ENCODE assay signal across 11 cellular contexts in genomic region chr20:48153523-48153922, GRCh38.
DNase-seq lines count a peak whose midpoint lies in the region; ATAC-seq and TF ChIP-seq lines count a peak whose summit lies in the region.
"Had no signal": no experiment of that assay in that cellular context is flagged by ENCODE, and none has a peak within 500 bp of the region (broad histone marks: within the 10 kb centered on the region; RNA-seq: fewer than 3 reads in every experiment).

No MANE protein-coding gene starts in this region.

- intact Hi-C loops in dorsolateral prefrontal cortex (cut with DNase I) (no loop called here), posterior vena cava (cut with DNase I) (no loop called here)

- H3K36me3 Mint-ChIP-seq in activated naive CD8-positive, alpha-beta T cell treated with anti-CD3 and anti-CD28 coated beads for 36 hours = no peaks in the 10 kb centered on the region
- H3K36me3 Mint-ChIP-seq: activated CD4-positive, alpha-beta memory T cell treated with anti-CD3 and anti-CD28 coated beads for 36 hours had no signal

- DNase-seq in NCI-H146 (lab: John Stamatoyannopoulos, UW) (peak; percentile 5), NCI-H146 treated with DMSO at 0.1 percent for 48 hours (lab: John Stamatoyannopoulos, UW; ENCODE audit: unreplicated experiment) (no peak), NCI-H524 (lab: John Stamatoyannopoulos, UW) (peak; percentile 80 to 88), dorsolateral prefrontal cortex (peak in 9 of 10 donors; percentile 15 to 71 (median 60)), posterior vena cava (ENCODE audit: low spot score) (peak; percentile 31)
- DNase-seq in activated naive CD8-positive, alpha-beta T cell treated with anti-CD3 and anti-CD28 coated beads for 36 hours = no peak
- DNase-seq in stimulated activated CD4-positive, alpha-beta T cell treated with anti-CD3 and anti-CD28 coated beads, Interleukin-2, amount 100 ng/mL, for 24 hours = no peak
- DNase-seq: activated CD4-positive, alpha-beta memory T cell treated with anti-CD3 and anti-CD28 coated beads for 36 hours; activated gamma-delta T cell; lower lobe of right lung had no signal

- no peaks in the 10 kb centered on the region for H3K27me3 ChIP-seq in dorsolateral prefrontal cortex

- H3K4me3 ChIP-seq in dorsolateral prefrontal cortex = no peak overlapping the region
- H3K4me3 ChIP-seq: lower lobe of right lung had no signal

- H3K9me3 Mint-ChIP-seq in activated naive CD8-positive, alpha-beta T cell treated with anti-CD3 and anti-CD28 coated beads for 36 hours = no peaks in the 10 kb centered on the region

- no peaks in the 10 kb centered on the region for H3K4me1 Mint-ChIP-seq in activated naive CD8-positive, alpha-beta T cell treated with anti-CD3 and anti-CD28 coated beads for 36 hours

- no peak overlapping the region for H3K27ac Mint-ChIP-seq in activated naive CD8-positive, alpha-beta T cell treated with anti-CD3 and anti-CD28 coated beads for 36 hours
- H3K27ac Mint-ChIP-seq: activated CD4-positive, alpha-beta memory T cell treated with anti-CD3 and anti-CD28 coated beads for 36 hours had no signal

- no peak for TF ChIP-seq CTCF in dorsolateral prefrontal cortex (IDR thresholded peaks at IDR 0.05 in 54 of 56, conservative IDR thresholded peaks at IDR 0.05 in 2 of 56; ENCODE audit: low read depth in 1 of 56, partially characterized antibody in 56 of 56)

- peaks cover 6% of the 10 kb centered on the region for H3K27me3 Mint-ChIP-seq in activated naive CD8-positive, alpha-beta T cell treated with anti-CD3 and anti-CD28 coated beads for 36 hours

- no peak overlapping the region for H3K4me3 Mint-ChIP-seq in activated naive CD8-positive, alpha-beta T cell treated with anti-CD3 and anti-CD28 coated beads for 36 hours
- H3K4me3 Mint-ChIP-seq: activated CD4-positive, alpha-beta memory T cell treated with anti-CD3 and anti-CD28 coated beads for 36 hours had no signal

- peak overlapping the region in 39 of 59 donors; percentile 6 to 79 (median 51) for H3K27ac ChIP-seq in dorsolateral prefrontal cortex
- H3K27ac ChIP-seq: lower lobe of right lung had no signal

- ATAC-seq in GM19023 (IDR thresholded peaks at IDR 0.05; ENCODE audit: unreplicated experiment) = no peak
- ATAC-seq: lower lobe of right lung had no signal

Comparison
In these comparisons a context has a peak if more than half of its experiments do, and no peak if none do; other contexts are left out.
1. DNase-seq: peak in NCI-H146 (single experiment), NCI-H524 (2 of 2), dorsolateral prefrontal cortex (9 of 10) and posterior vena cava (single experiment); none in NCI-H146 treated with DMSO at 0.1 percent for 48 hours (single experiment), activated naive CD8-positive, alpha-beta T cell treated with anti-CD3 and anti-CD28 coated beads for 36 hours (single experiment) and stimulated activated CD4-positive, alpha-beta T cell treated with anti-CD3 and anti-CD28 coated beads, Interleukin-2, amount 100 ng/mL, for 24 hours (0 of 2).